ENCODE assay signal across 1 cellular context in genomic region chr5:80407735-80408474, GRCh38.
TF ChIP-seq lines count a peak whose summit lies in the region.

Gene ZFYVE16 (plus strand): TSS chr5:80408064. CDS start chr5:80434148, 26,084 bp downstream.

TF ChIP-seq in HepG2, 621 proteins besides CTCF, POLR2A, EP300 and RAD21 (continued from another document and continues in another):
- peak; percentile 43 for TF ChIP-seq PAXIP1 (CRISPR knock-in tag; conservative IDR thresholded peaks at IDR 0.05)
- no peak for TF ChIP-seq PLSCR1 (CRISPR knock-in tag; IDR thresholded peaks at IDR 0.05; ENCODE audit: borderline replicate concordance)
- no peak for TF ChIP-seq MLX (CRISPR knock-in tag; IDR thresholded peaks at IDR 0.05)
- no peak for TF ChIP-seq CHD2 (IDR thresholded peaks at IDR 0.05; ENCODE audit: low read depth, low read length)
- peak; percentile 55; the same call in 1 of the 2 replicates for TF ChIP-seq MTF2 (CRISPR knock-in tag; IDR thresholded peaks at IDR 0.05; ENCODE audit: borderline replicate concordance)
- no peak for TF ChIP-seq ZBTB1 (CRISPR knock-in tag; IDR thresholded peaks at IDR 0.05; ENCODE audit: borderline replicate concordance)
- TF ChIP-seq TFE3 (CRISPR knock-in tag; IDR thresholded peaks at IDR 0.05), result no peak
- no peak for TF ChIP-seq FOXP1 (IDR thresholded peaks at IDR 0.05)
- peak; percentile 3; the same call in 1 of the 2 replicates for TF ChIP-seq FOXP1 (CRISPR knock-in tag; IDR thresholded peaks at IDR 0.05)
- TF ChIP-seq ZBTB39 (CRISPR knock-in tag; IDR thresholded peaks at IDR 0.05), result peak; percentile 11; the same call in 1 of the 2 replicates
- TF ChIP-seq ISX (CRISPR knock-in tag; conservative IDR thresholded peaks at IDR 0.05), result no peak
- no peak for TF ChIP-seq SAFB2 (CRISPR knock-in tag; IDR thresholded peaks at IDR 0.05; ENCODE audit: borderline replicate concordance, low read depth)
- TF ChIP-seq ZNF274 (CRISPR knock-in tag; IDR thresholded peaks at IDR 0.05), result peak; percentile 30; the same call in 1 of the 2 replicates
- TF ChIP-seq MED1 (CRISPR knock-in tag; IDR thresholded peaks at IDR 0.05), result peak; percentile 24; the same call in 1 of the 2 replicates
- peak; percentile 81 for TF ChIP-seq HNRNPLL (IDR thresholded peaks at IDR 0.05; ENCODE audit: low read depth, low read length, poor library complexity, severe bottlenecking)
- TF ChIP-seq GABPA (IDR thresholded peaks at IDR 0.05; ENCODE audit: low read depth, low read length), result peak; percentile 44; the same call in 1 of the 2 replicates
- peak; percentile 90 for TF ChIP-seq GABPA (CRISPR knock-in tag; IDR thresholded peaks at IDR 0.05; ENCODE audit: low read depth)
- no peak for TF ChIP-seq ZNF549 (CRISPR knock-in tag; IDR thresholded peaks at IDR 0.05)
- TF ChIP-seq ZNF224 (CRISPR knock-in tag; IDR thresholded peaks at IDR 0.05), result peak; percentile 87
- TF ChIP-seq GFI1 (CRISPR knock-in tag; IDR thresholded peaks at IDR 0.05; ENCODE audit: borderline replicate concordance), result peak; percentile 73
- TF ChIP-seq ZNF709 (CRISPR knock-in tag; IDR thresholded peaks at IDR 0.05), result peak; percentile 82
- TF ChIP-seq ZKSCAN1 (IDR thresholded peaks at IDR 0.05; ENCODE audit: low read length), result no peak
- TF ChIP-seq DR1 (CRISPR knock-in tag; IDR thresholded peaks at IDR 0.05), result no peak; the same call in 1 of the 2 replicates
- TF ChIP-seq ATF7-NPFF (CRISPR knock-in tag; IDR thresholded peaks at IDR 0.05; ENCODE audit: low read depth), result peak; percentile 51; the same call in 1 of the 2 replicates
- no peak for TF ChIP-seq ZNF337 (CRISPR knock-in tag; IDR thresholded peaks at IDR 0.05; ENCODE audit: borderline replicate concordance, low read depth)
- TF ChIP-seq HNF1A (IDR thresholded peaks at IDR 0.05; ENCODE audit: low read depth), result no peak
- TF ChIP-seq HNF1A (CRISPR knock-in tag; IDR thresholded peaks at IDR 0.05; ENCODE audit: borderline replicate concordance), result peak; percentile 53; the same call in 1 of the 2 replicates
- TF ChIP-seq SIN3B (IDR thresholded peaks at IDR 0.05; ENCODE audit: low read length), result no peak
- TF ChIP-seq ZSCAN12 (CRISPR knock-in tag; IDR thresholded peaks at IDR 0.05), result peak; percentile 62; the same call in 1 of the 2 replicates
- TF ChIP-seq JUNB (CRISPR knock-in tag; IDR thresholded peaks at IDR 0.05; ENCODE audit: borderline replicate concordance), result no peak
- no peak for TF ChIP-seq HDAC6 (IDR thresholded peaks at IDR 0.05; ENCODE audit: low read depth, low read length)
- no peak for TF ChIP-seq XBP1 (CRISPR knock-in tag; IDR thresholded peaks at IDR 0.05)
- TF ChIP-seq SMARCC2 (IDR thresholded peaks at IDR 0.05), result no peak
- TF ChIP-seq ZNF781 (CRISPR knock-in tag; IDR thresholded peaks at IDR 0.05; ENCODE audit: borderline replicate concordance, not compliant biosample characterization), result peak; percentile 62
- TF ChIP-seq ARID5B (CRISPR knock-in tag; IDR thresholded peaks at IDR 0.05), result peak; percentile 49
- peak; percentile 86; the same call in 1 of the 2 replicates for TF ChIP-seq ZBTB42 (CRISPR knock-in tag; IDR thresholded peaks at IDR 0.05)
- peak; percentile 7; the same call in 1 of the 2 replicates for TF ChIP-seq EED (CRISPR knock-in tag; IDR thresholded peaks at IDR 0.05)
- TF ChIP-seq ZNF703 (CRISPR knock-in tag; IDR thresholded peaks at IDR 0.05; ENCODE audit: borderline replicate concordance), result peak; percentile 90; the same call in 1 of the 2 replicates
- TF ChIP-seq BRF2 (CRISPR knock-in tag; IDR thresholded peaks at IDR 0.05), result no peak
- TF ChIP-seq WIZ (CRISPR knock-in tag; IDR thresholded peaks at IDR 0.05), result peak; percentile 90; the same call in 1 of the 2 replicates
- peak; percentile 77; the same call in 1 of the 2 replicates for TF ChIP-seq ZNF598 (CRISPR knock-in tag; IDR thresholded peaks at IDR 0.05; ENCODE audit: borderline replicate concordance)
- no peak for TF ChIP-seq ZNF20 (CRISPR knock-in tag; IDR thresholded peaks at IDR 0.05)
- TF ChIP-seq ZFY (CRISPR knock-in tag; IDR thresholded peaks at IDR 0.05), result peak; percentile 88; the same call in 1 of the 2 replicates
